In genomic region chr2:191218292-191218898, GRCh38 we compare ENCODE assay signal across 8 cellular contexts. TPM values are rescaled to one million over a fixed set of nuclear protein-coding genes. Genes with fewer than 3 reads are reported as not detected.
DNase-seq lines count a peak whose midpoint lies in the region; ATAC-seq and TF ChIP-seq lines count a peak whose summit lies in the region.

No MANE protein-coding gene starts in this region.

- no peak overlapping the region for H3K27ac Mint-ChIP-seq in activated CD8-positive, alpha-beta T cell treated with anti-CD3 and anti-CD28 coated beads, Interleukin-2, amount 10 ng/mL, durations not matched to agents 7 days and 5 days

- H3K27me3 Mint-ChIP-seq in activated CD8-positive, alpha-beta T cell treated with anti-CD3 and anti-CD28 coated beads, Interleukin-2, amount 10 ng/mL, durations not matched to agents 7 days and 5 days (ENCODE audit: low read depth) = no peaks in the 10 kb centered on the region

- POLR2A ChIA-PET in activated CD8-positive, alpha-beta T cell treated with anti-CD3 and anti-CD28 coated beads, Interleukin-2, amount 10 ng/mL, durations not matched to agents 7 days and 5 days (lab: Charles Lee) = interaction anchor here (1.5 kb wide), 1 partner anchor 24 kb away, joined by 5 read pairs; no protein-coding TSS in a partner anchor

- H3K27me3 ChIP-seq in parathyroid adenoma (ENCODE audit: control insufficient read depth, insufficient read depth, low read length) = no peaks in the 10 kb centered on the region

- CTCF ChIA-PET in activated CD8-positive, alpha-beta T cell treated with anti-CD3 and anti-CD28 coated beads, Interleukin-2, amount 10 ng/mL, durations not matched to agents 7 days and 5 days (lab: Charles Lee) = interaction anchor here (0.9 to 5.5 kb wide), 27 partner anchors 9 to 335 kb away, joined by 3 to 55 read pairs (median 6); no protein-coding TSS in a partner anchor

- no peak overlapping the region for H3K4me3 Mint-ChIP-seq in activated CD8-positive, alpha-beta T cell treated with anti-CD3 and anti-CD28 coated beads, Interleukin-2, amount 10 ng/mL, durations not matched to agents 7 days and 5 days

- H2AFZ ChIP-seq in parathyroid adenoma = no peak overlapping the region

- no peak overlapping the region for H3K9ac ChIP-seq in parathyroid adenoma

- H3K4me3 ChIP-seq in parathyroid adenoma (ENCODE audit: low read depth, low read length) = no peak overlapping the region

- no peak overlapping the region for H3K4me2 ChIP-seq in parathyroid adenoma (ENCODE audit: low read length)

- no peaks in the 10 kb centered on the region for H3K36me3 ChIP-seq in parathyroid adenoma (ENCODE audit: control insufficient read depth, insufficient read depth, low read length)

- peak; percentile 66 for TF ChIP-seq CTCF in parathyroid adenoma (IDR thresholded peaks at IDR 0.05)

- DNase-seq in DMS 273 (lab: John Stamatoyannopoulos, UW; ENCODE audit: unreplicated experiment) = peak; percentile 88
- DNase-seq in DMS 273 treated with DMSO at 0.1 percent for 48 hours (lab: John Stamatoyannopoulos, UW) = no peak
- DNase-seq in NCI-H2227 treated with DMSO at 0.1 percent for 48 hours (lab: John Stamatoyannopoulos, UW) = peak; percentile 53
- DNase-seq in activated CD8-positive, alpha-beta T cell treated with anti-CD3 and anti-CD28 coated beads, Interleukin-2, amount 10 ng/mL, durations not matched to agents 7 days and 5 days = peak; percentile 72
- DNase-seq in germinal center (ENCODE audit: low spot score) = peak; percentile 35
- no peak for DNase-seq in posterior vena cava (ENCODE audit: low spot score)

- H3K4me1 Mint-ChIP-seq in activated CD8-positive, alpha-beta T cell treated with anti-CD3 and anti-CD28 coated beads, Interleukin-2, amount 10 ng/mL, durations not matched to agents 7 days and 5 days (ENCODE audit: low read depth) = peaks cover 24% of the 10 kb centered on the region

- no peak overlapping the region for H3K27ac ChIP-seq in parathyroid adenoma

- no peaks in the 10 kb centered on the region for H3K4me1 ChIP-seq in parathyroid adenoma

- intact Hi-C loops in posterior vena cava (cut with DNase I) = no loop called here

- ATAC-seq in HG02678 (IDR thresholded peaks at IDR 0.05; ENCODE audit: unreplicated experiment) = peak; percentile 47
- peak; percentile 86 for ATAC-seq in activated CD8-positive, alpha-beta T cell treated with anti-CD3 and anti-CD28 coated beads, Interleukin-2, amount 10 ng/mL, durations not matched to agents 7 days and 5 days

- H3K36me3 Mint-ChIP-seq in activated CD8-positive, alpha-beta T cell treated with anti-CD3 and anti-CD28 coated beads, Interleukin-2, amount 10 ng/mL, durations not matched to agents 7 days and 5 days (ENCODE audit: low read depth) = no peaks in the 10 kb centered on the region

- H3K9me3 ChIP-seq in parathyroid adenoma (ENCODE audit: control insufficient read depth, low read length) = no peaks in the 10 kb centered on the region

- H3K9me3 Mint-ChIP-seq in activated CD8-positive, alpha-beta T cell treated with anti-CD3 and anti-CD28 coated beads, Interleukin-2, amount 10 ng/mL, durations not matched to agents 7 days and 5 days (ENCODE audit: insufficient read depth) = no peaks in the 10 kb centered on the region

- no peaks in the 10 kb centered on the region for H3K79me2 ChIP-seq in parathyroid adenoma

RNA-seq across cellular contexts. Expression of gene MYO1B, which starts 26.8 kb away (rescaled TPM):
- 1 to 10 TPM; 2.6 to 3.4 TPM for total RNA-seq in activated CD8-positive, alpha-beta T cell treated with anti-CD3 and anti-CD28 coated beads, Interleukin-2, amount 10 ng/mL, durations not matched to agents 7 days and 5 days
- total RNA-seq in posterior vena cava = 10 to 100 TPM; 29.8 to 30.0 TPM

Comparison
In these comparisons a context has a peak if more than half of its experiments do, and no peak if none do; other contexts are left out.
1. DNase-seq: peak in DMS 273 (single experiment), NCI-H2227 treated with DMSO at 0.1 percent for 48 hours (single experiment), activated CD8-positive, alpha-beta T cell treated with anti-CD3 and anti-CD28 coated beads, Interleukin-2, amount 10 ng/mL, durations not matched to agents 7 days and 5 days (single experiment) and germinal center (single experiment); none in DMS 273 treated with DMSO at 0.1 percent for 48 hours (single experiment) and posterior vena cava (single experiment).
2. RNA of gene MYO1B, which starts 26.8 kb away (total RNA-seq): 29.8 to 30.0 TPM in posterior vena cava; 2.6 to 3.4 TPM in activated CD8-positive, alpha-beta T cell treated with anti-CD3 and anti-CD28 coated beads, Interleukin-2, amount 10 ng/mL, durations not matched to agents 7 days and 5 days; every median in the first group is over 4 times any median in the second.